Comparison of ENCODE assay signal across 8 cellular contexts in genomic region chr4:108762559-108763225, GRCh38. TPM values are rescaled to one million over a fixed set of nuclear protein-coding genes. Genes with fewer than 3 reads are reported as not detected.
DNase-seq lines count a peak whose midpoint lies in the region; ATAC-seq and TF ChIP-seq lines count a peak whose summit lies in the region.

Gene ETNPPL, minus strand, starts transcription at chr4:108763053. Its CDS starts 155 bp downstream, at chr4:108762898.

- CTCF ChIA-PET in activated CD8-positive, alpha-beta T cell treated with anti-CD3 and anti-CD28 coated beads, Interleukin-2, amount 10 ng/mL, durations not matched to agents 7 days and 5 days (lab: Charles Lee) = no interaction called here

- H3K9me3 ChIP-seq in mucosa of rectum (ENCODE audit: control insufficient read depth in 2 of 2, low read length in 2 of 2) = no peaks in the 10 kb centered on the region

- H3K4me3 ChIP-seq in AG09309 (ENCODE audit: control insufficient read depth, low read depth, low read length) (peak within 1 kb of the TSS; percentile 45), HFF-Myc (replicated peaks; ENCODE audit: low read depth, low read length) (peak within 1 kb of the TSS; percentile 33), epithelial cell of proximal tubule (ENCODE audit: low read depth, low read length) (peak within 1 kb of the TSS; percentile 58), mucosa of rectum (ENCODE audit: low read length in 2 of 2) (peak within 1 kb of the TSS; percentile 55 to 69)

- H3K4me1 ChIP-seq in mucosa of rectum (ENCODE audit: control insufficient read depth in 2 of 2, insufficient read depth in 2 of 2, low read length in 2 of 2) = peaks cover 0 to 2% of the 10 kb centered on the region in 2 donors

- no peak within 1 kb of the TSS for H3K9ac ChIP-seq in mucosa of rectum (ENCODE audit: low read depth in 1 of 2, low read length in 2 of 2)

- no peaks in the 10 kb centered on the region for H3K36me3 Mint-ChIP-seq in activated CD8-positive, alpha-beta T cell treated with anti-CD3 and anti-CD28 coated beads, Interleukin-2, amount 10 ng/mL, durations not matched to agents 7 days and 5 days (ENCODE audit: low read depth)

- DNase-seq in AG09309 (ENCODE audit: low read depth) = no peak
- no peak for DNase-seq in HFF-Myc (ENCODE audit: extremely low read depth, low read depth)
- DNase-seq in activated CD8-positive, alpha-beta T cell treated with anti-CD3 and anti-CD28 coated beads, Interleukin-2, amount 10 ng/mL, durations not matched to agents 7 days and 5 days = peak; percentile 52
- DNase-seq in epithelial cell of proximal tubule (ENCODE audit: low read depth) = no peak
- no peak for DNase-seq in HT-29 (ENCODE audit: low spot score)

- H3K27me3 Mint-ChIP-seq in activated CD8-positive, alpha-beta T cell treated with anti-CD3 and anti-CD28 coated beads, Interleukin-2, amount 10 ng/mL, durations not matched to agents 7 days and 5 days (ENCODE audit: low read depth) = peaks cover 41% of the 10 kb centered on the region

- POLR2A ChIA-PET in activated CD8-positive, alpha-beta T cell treated with anti-CD3 and anti-CD28 coated beads, Interleukin-2, amount 10 ng/mL, durations not matched to agents 7 days and 5 days (lab: Charles Lee) = no interaction called here

- H3K27me3 ChIP-seq in mucosa of rectum (ENCODE audit: control insufficient read depth in 2 of 2, insufficient read depth in 2 of 2, low read length in 2 of 2) = peaks cover 7 to 23% of the 10 kb centered on the region in 2 donors

- H3K27ac Mint-ChIP-seq in activated CD8-positive, alpha-beta T cell treated with anti-CD3 and anti-CD28 coated beads, Interleukin-2, amount 10 ng/mL, durations not matched to agents 7 days and 5 days = no peak within 1 kb of the TSS

- no peaks in the 10 kb centered on the region for H3K9me3 Mint-ChIP-seq in activated CD8-positive, alpha-beta T cell treated with anti-CD3 and anti-CD28 coated beads, Interleukin-2, amount 10 ng/mL, durations not matched to agents 7 days and 5 days (ENCODE audit: insufficient read depth)

- no peaks in the 10 kb centered on the region for H3K36me3 ChIP-seq in mucosa of rectum (ENCODE audit: control insufficient read depth in 2 of 2, insufficient read depth in 2 of 2, low read length in 2 of 2)

- H3K4me1 Mint-ChIP-seq in activated CD8-positive, alpha-beta T cell treated with anti-CD3 and anti-CD28 coated beads, Interleukin-2, amount 10 ng/mL, durations not matched to agents 7 days and 5 days (ENCODE audit: low read depth) = peaks cover 10% of the 10 kb centered on the region

- H3K27ac ChIP-seq in mucosa of rectum (ENCODE audit: low read depth in 2 of 2, low read length in 2 of 2) (no peak within 1 kb of the TSS), temporal lobe (ENCODE audit: low read depth, low read length) (peak within 1 kb of the TSS; percentile 72)

- TF ChIP-seq CTCF in AG09309 (IDR thresholded peaks at IDR 0.05; ENCODE audit: control insufficient read depth, insufficient read depth, low read depth, low read length, missing control alignments) (no peak), HFF-Myc (IDR thresholded peaks at IDR 0.05; ENCODE audit: low read depth, low read length, missing control alignments) (no peak), epithelial cell of proximal tubule (conservative IDR thresholded peaks at IDR 0.05; ENCODE audit: low read depth, low read length) (no peak)

- ATAC-seq in activated CD8-positive, alpha-beta T cell treated with anti-CD3 and anti-CD28 coated beads, Interleukin-2, amount 10 ng/mL, durations not matched to agents 7 days and 5 days = peak; percentile 84
- ATAC-seq in GM19467 (IDR thresholded peaks at IDR 0.05; ENCODE audit: unreplicated experiment) = no peak

- H3K4me3 Mint-ChIP-seq in activated CD8-positive, alpha-beta T cell treated with anti-CD3 and anti-CD28 coated beads, Interleukin-2, amount 10 ng/mL, durations not matched to agents 7 days and 5 days = peak within 1 kb of the TSS; percentile 72

RNA-seq across cellular contexts. Expression of gene ETNPPL, which starts in this region (rescaled TPM):
- total RNA-seq in activated CD8-positive, alpha-beta T cell treated with anti-CD3 and anti-CD28 coated beads, Interleukin-2, amount 10 ng/mL, durations not matched to agents 7 days and 5 days = not detected
- total RNA-seq in epithelial cell of proximal tubule (not detected in 2 replicates), temporal lobe (0.98 TPM)
- not detected in 2 replicates for total RNA-seq in HT-29 (2014; rRNA removed; shearing (Covaris generic))

Comparison
In these comparisons a context has a peak if more than half of its experiments do, and no peak if none do; other contexts are left out.
1. Peak in DNase-seq and ATAC-seq in activated CD8-positive, alpha-beta T cell treated with anti-CD3 and anti-CD28 coated beads, Interleukin-2, amount 10 ng/mL, durations not matched to agents 7 days and 5 days; RNA of the gene not detected or under 1 TPM.